In the genomic region with DNA sequence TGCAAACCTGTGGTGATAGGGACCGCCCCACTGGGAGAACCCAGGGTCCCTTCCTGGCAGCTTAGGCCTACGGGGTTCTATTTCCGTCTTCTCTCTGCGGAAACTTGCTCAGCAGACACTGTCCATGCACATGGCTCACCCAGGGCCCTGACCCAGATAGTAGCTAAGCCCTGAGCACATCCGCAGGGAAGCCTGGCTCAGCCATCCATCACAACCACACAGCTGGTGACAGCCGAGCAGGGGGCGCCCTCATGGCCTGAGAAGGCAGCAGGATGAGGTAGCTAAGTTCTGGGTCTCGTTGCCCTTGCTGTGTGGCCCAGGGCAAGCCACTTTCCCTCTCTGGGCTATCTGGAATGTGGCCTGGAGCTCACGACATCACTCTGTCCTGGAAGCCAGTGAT, we compare ENCODE assay signal across 23 cellular contexts. TPM values are rescaled to one million over a fixed set of nuclear protein-coding genes. Genes with fewer than 3 reads are reported as not detected.
DNase-seq lines count a peak whose midpoint lies in the region; ATAC-seq, FAIRE-seq and TF ChIP-seq lines count a peak whose summit lies in the region.
"Had no signal": no experiment of that assay in that cellular context is flagged by ENCODE, and none has a peak within 500 bp of the region (broad histone marks: within the 10 kb centered on the region; RNA-seq: fewer than 3 reads in every experiment).

No MANE protein-coding gene starts in this region.

- no peak overlapping the region for H3K9ac ChIP-seq in H9 (ENCODE audit: extremely low read depth, insufficient read length, low read length)
- H3K9ac ChIP-seq in K562 (ENCODE audit: insufficient read depth in 1 of 2, low read depth in 2 of 2, low read length in 2 of 2): no peak overlapping the region
- H3K9ac ChIP-seq: SK-N-SH had no signal

- H2BK12ac ChIP-seq in H9 (ENCODE audit: insufficient read length, low read depth, low read length): no peak overlapping the region

- POLR2A ChIA-PET in K562 (lab: Yijun Ruan, JAX): no interaction called here

- peak overlapping the region; percentile 96 for H3K27ac ChIP-seq in DOHH2 (ENCODE audit: low read depth, low read length)
- H3K27ac ChIP-seq in H9 (ENCODE audit: insufficient read length, low read depth, low read length): no peak overlapping the region
- H3K27ac ChIP-seq in K562 (ENCODE audit: extremely low read depth, low read depth, low read length): no peak overlapping the region
- H3K27ac ChIP-seq in osteoblast (ENCODE audit: low read depth, low read length): no peak overlapping the region

- H3F3A ChIP-seq in DOHH2 (ENCODE audit: control insufficient read depth, insufficient read depth): peaks cover 24% of the 10 kb centered on the region

- DNase-seq in H9 (no peak), K562 (ENCODE audit: extremely low read depth in 1 of 4, low spot score in 3 of 4) (no peak), osteoblast (ENCODE audit: insufficient read length, low spot score, missing footprints) (peak; percentile 51), lower leg skin (ENCODE audit: low spot score in 2 of 2) (no peak), occipital lobe (lab: John Stamatoyannopoulos, UW) (no peak)
- DNase-seq: BE2C; CD4-positive, alpha-beta memory T cell; DMS53; Kasumi-1; MG63; NCI-H1092; NCI-H1436 treated with DMSO at 0.1 percent for 48 hours; NCI-H2029; NCI-H526 treated with DMSO at 0.1 percent for 48 hours; OCI-M1; SHP77; SK-N-SH; T-cell had no signal

- H3K79me2 ChIP-seq in DOHH2 (ENCODE audit: control insufficient read depth, low read length) (no peaks in the 10 kb centered on the region), H9 (ENCODE audit: insufficient read depth, low read length) (no peaks in the 10 kb centered on the region), K562 (ENCODE audit: control insufficient read depth, insufficient read depth, low read length) (no peaks in the 10 kb centered on the region), osteoblast (ENCODE audit: insufficient read depth, low read length) (no peaks in the 10 kb centered on the region)

- H4K91ac ChIP-seq in H9 (ENCODE audit: insufficient read length, low read depth, low read length): no peak overlapping the region

- no peaks in the 10 kb centered on the region for H3K9me2 ChIP-seq in DOHH2 (replicated peaks; ENCODE audit: control insufficient read depth, low read length)
- H3K9me2 ChIP-seq: SK-N-SH had no signal

- peaks cover 18% of the 10 kb centered on the region for H3K9me3 ChIP-seq in DOHH2 (ENCODE audit: control insufficient read depth, insufficient read depth, low read length)
- H3K9me3 ChIP-seq in H9 (ENCODE audit: control insufficient read depth, low read depth, low read length): no peaks in the 10 kb centered on the region
- no peaks in the 10 kb centered on the region for H3K9me3 ChIP-seq in K562 (replicated peaks; ENCODE audit: control insufficient read depth, insufficient read depth, low read depth, low read length)
- H3K9me3 ChIP-seq in osteoblast (ENCODE audit: low read depth, low read length): peaks cover 2% of the 10 kb centered on the region
- H3K9me3 ChIP-seq: BE2C, MG63, SK-N-SH had no signal

- TF ChIP-seq CTCF in DOHH2 (IDR thresholded peaks at IDR 0.05; ENCODE audit: low read depth, low read length, poor library complexity, severe bottlenecking) (peak; percentile 41), H9 (conservative IDR thresholded peaks at IDR 0.05) (no peak), K562 (IDR thresholded peaks at IDR 0.05 in 2 of 3, conservative IDR thresholded peaks at IDR 0.05 in 1 of 3; ENCODE audit: insufficient read depth in 2 of 3, low read depth in 1 of 3, low read length in 3 of 3) (no peak), osteoblast (IDR thresholded peaks at IDR 0.05; ENCODE audit: extremely low read depth, low read depth, low read length) (no peak), lower leg skin (IDR thresholded peaks at IDR 0.05) (no peak)

- H3K27me3 ChIP-seq in DOHH2 (ENCODE audit: control insufficient read depth, low read length) (no peaks in the 10 kb centered on the region), H9 (ENCODE audit: insufficient read depth, low read length) (no peaks in the 10 kb centered on the region), K562 (ENCODE audit: control insufficient read depth in 2 of 2, insufficient read depth in 2 of 2, low read length in 2 of 2) (no peaks in the 10 kb centered on the region), osteoblast (ENCODE audit: insufficient read depth, low read length) (no peaks in the 10 kb centered on the region)
- H3K27me3 ChIP-seq: BE2C, MG63 had no signal

- peak overlapping the region; percentile 60; the same call in 1 of the 2 replicates for H3K14ac ChIP-seq in H9 (ENCODE audit: insufficient read depth, low read length)

- H2BK120ac ChIP-seq in H9 (ENCODE audit: low read depth, low read length, poor library complexity, severe bottlenecking): no peak overlapping the region

- TF ChIP-seq RAD21 in K562 (CRISPR knock-in tag; conservative IDR thresholded peaks at IDR 0.05 in 1 of 2, IDR thresholded peaks at IDR 0.05 in 1 of 2): no peak

- H3K4me3 ChIP-seq in DOHH2 (ENCODE audit: low read length) (peak overlapping the region; percentile 36), K562 (no peak overlapping the region), osteoblast (ENCODE audit: insufficient read depth, low read length) (no peak overlapping the region), lower leg skin (ENCODE audit: low read depth, poor library complexity, severe bottlenecking) (no peak overlapping the region)
- H3K4me3 ChIP-seq: MG63 had no signal

- H3K23me2 ChIP-seq in H9 (ENCODE audit: insufficient read length, low read depth, low read length, poor library complexity, severe bottlenecking): no peaks in the 10 kb centered on the region

- intact Hi-C loops in K562 (cut with micrococcal nuclease): no loop called here
- intact Hi-C loops in lower leg skin (cut with DNase I; ENCODE audit: low total_unique reads): no loop called here

- ATAC-seq in K562 (no peak), HG02840 (IDR thresholded peaks at IDR 0.05; ENCODE audit: low FRiP score, unreplicated experiment) (no peak)
- ATAC-seq: T-cell had no signal

- H4K8ac ChIP-seq in H9 (replicated peaks; ENCODE audit: insufficient read length, low read depth, low read length): no peak overlapping the region

- CTCF ChIA-PET in K562 (lab: Yijun Ruan, JAX; ENCODE audit: low intra/inter-chr PET ratio): no interaction called here

- in situ Hi-C loops in K562 (cut with MboI): no loop called here

- H4K5ac ChIP-seq in H9 (ENCODE audit: insufficient read length, low read depth, low read length): no peak overlapping the region

- no peak overlapping the region for H2AK5ac ChIP-seq in H9 (ENCODE audit: insufficient read length, low read length)

- H3K4me2 ChIP-seq in DOHH2 (ENCODE audit: low read length) (peak overlapping the region; percentile 45), H9 (ENCODE audit: insufficient read depth, insufficient read length, low read length) (no peak overlapping the region), K562 (ENCODE audit: insufficient read depth, low read length) (no peak overlapping the region), osteoblast (ENCODE audit: insufficient read depth, low read length) (no peak overlapping the region)
- H3K4me2 ChIP-seq: SK-N-SH had no signal

- H3K27me3 Mint-ChIP-seq in H9 (ENCODE audit: low read depth): peaks cover 38% of the 10 kb centered on the region

- H3K4me1 ChIP-seq in DOHH2 (ENCODE audit: control insufficient read depth, low read length) (peaks cover 64% of the 10 kb centered on the region), H9 (ENCODE audit: insufficient read depth, low read length) (no peaks in the 10 kb centered on the region), K562 (replicated peaks in 1 of 2; ENCODE audit: control insufficient read depth in 2 of 2, insufficient read depth in 2 of 2, low read length in 2 of 2) (no peaks in the 10 kb centered on the region), osteoblast (ENCODE audit: insufficient read depth, low read length) (no peaks in the 10 kb centered on the region)
- H3K4me1 ChIP-seq: BE2C had no signal

- no peak overlapping the region for H3K23ac ChIP-seq in H9 (ENCODE audit: insufficient read length, low read depth, low read length)

- no peak overlapping the region for H3K18ac ChIP-seq in H9 (ENCODE audit: insufficient read length, low read depth, low read length)

- H3K79me1 ChIP-seq in H9 (ENCODE audit: insufficient read depth, low read depth, low read length, poor library complexity, severe bottlenecking): no peaks in the 10 kb centered on the region

- H3K36me3 Mint-ChIP-seq in H9 (ENCODE audit: insufficient read depth in 1 of 3, low read depth in 3 of 3): peaks cover 0 to 7% (median 4%) of the 10 kb centered on the region in 3 experiments; a peak in 3 of 7 replicates
- H3K36me3 Mint-ChIP-seq: CD4-positive, alpha-beta memory T cell; T-cell had no signal

- no peak overlapping the region for H3K27ac Mint-ChIP-seq in H9
- H3K27ac Mint-ChIP-seq: CD4-positive, alpha-beta memory T cell; T-cell had no signal

- no peak overlapping the region for H2BK20ac ChIP-seq in H9 (ENCODE audit: low read depth, low read length, poor library complexity, severe bottlenecking)

- no peak overlapping the region for H3K4me3 Mint-ChIP-seq in H9
- H3K4me3 Mint-ChIP-seq: CD4-positive, alpha-beta memory T cell; T-cell had no signal

- no peak for TF ChIP-seq EP300 in K562 (IDR thresholded peaks at IDR 0.05; ENCODE audit: low read length)

- no peak for TF ChIP-seq POLR2A in K562 (conservative IDR thresholded peaks at IDR 0.05)
- no peak for TF ChIP-seq POLR2A in lower leg skin (IDR thresholded peaks at IDR 0.05)

- H2AFZ ChIP-seq in H9 (ENCODE audit: low read length) (no peak overlapping the region), K562 (ENCODE audit: low read depth, low read length) (no peak overlapping the region), osteoblast (ENCODE audit: low read length) (no peak overlapping the region)

- BruUV-seq in K562 (replicated peaks; lab: Mats Ljungman, UMichigan): no TSS peak

- peaks cover 8 to 12% of the 10 kb centered on the region in 2 experiments; a peak in 4 of 5 replicates for H3K9me3 Mint-ChIP-seq in H9

- H2BK5ac ChIP-seq in H9 (ENCODE audit: insufficient read length, low read length): no peak overlapping the region

- H2BK15ac ChIP-seq in H9 (ENCODE audit: low read depth, low read length): no peak overlapping the region

- no peak for FAIRE-seq in K562 (lab: Jason Lieb, UNC)
- FAIRE-seq: A204.1, H1 had no signal

- no peak overlapping the region for H3K4ac ChIP-seq in H9 (ENCODE audit: low read depth, low read length)

- no peak overlapping the region for H3K56ac ChIP-seq in H9 (ENCODE audit: insufficient read length, low read depth, low read length)

- H3K36me3 ChIP-seq in DOHH2 (ENCODE audit: control insufficient read depth, low read length): no peaks in the 10 kb centered on the region
- no peaks in the 10 kb centered on the region for H3K36me3 ChIP-seq in K562 (ENCODE audit: control insufficient read depth, insufficient read depth, low read length)
- no peaks in the 10 kb centered on the region for H3K36me3 ChIP-seq in osteoblast (ENCODE audit: insufficient read depth, low read length)
- H3K36me3 ChIP-seq: BE2C, MG63 had no signal

- no peaks in the 10 kb centered on the region for H3K9me1 ChIP-seq in K562 (ENCODE audit: control insufficient read depth, insufficient read depth, low read length)

- peaks cover 0 to 7% of the 10 kb centered on the region in 2 experiments; a peak in 2 of 4 replicates for H3K4me1 Mint-ChIP-seq in H9
- H3K4me1 Mint-ChIP-seq: CD4-positive, alpha-beta memory T cell; T-cell had no signal

- WGBS in H9 (ENCODE audit: extremely low coverage, insufficient read length, low lambda C conversion rate): no CpG with 5 or more reads among the region's 9 CpGs
- WGBS in K562 (ENCODE audit: insufficient coverage, low coverage, missing lambda C conversion rate): 0% methylated on average over 9 of the region's 9 CpGs
- 66 to 74% methylated on average over 9 of the region's 9 CpGs for WGBS in lower leg skin, 2 donors

- H3T11ph ChIP-seq in H9 (ENCODE audit: low read length): no peak overlapping the region

- H4K20me1 ChIP-seq in DOHH2 (ENCODE audit: control insufficient read depth, insufficient read depth, low read depth, low read length) (no peaks in the 10 kb centered on the region), H9 (ENCODE audit: control insufficient read depth, insufficient read depth, insufficient read length) (no peaks in the 10 kb centered on the region), K562 (replicated peaks; ENCODE audit: control insufficient read depth, insufficient read depth, low read length) (no peaks in the 10 kb centered on the region), osteoblast (ENCODE audit: insufficient read depth, low read length) (no peaks in the 10 kb centered on the region)

RNA-seq across cellular contexts. Expression of a gene that starts 23.3 kb away (rescaled TPM):
- 8.1 and 8.4 TPM in 2 replicates for total RNA-seq in H9 (2021)
- total RNA-seq in K562 (2011; cell fraction: chromatin; rRNA removed; ENCODE audit: low replicate concordance): not detected in 2 replicates
- not detected in 2 replicates for total RNA-seq in K562 (2011; cell fraction: nucleolus; rRNA removed)
- not detected in 2 replicates for total RNA-seq in K562 (2011; cell fraction: nucleoplasm; rRNA removed)
- not detected in 2 replicates for total RNA-seq in K562 (2014; rRNA removed)
- total RNA-seq in K562 (2014; rRNA removed; fragmentation: Illumina TruSeq; extraction: Trizol): not detected in 2 replicates
- total RNA-seq in K562 (2015; rRNA removed; fragmentation: Illumina TruSeq; extraction: Trizol): not detected in 2 replicates
- 0.07 TPM in 1 of 2 replicates, not detected in the other for total RNA-seq in K562 (2021)
- polyA plus RNA-seq in K562 (2011; rRNA removed): not detected in 2 replicates
- polyA plus RNA-seq in K562 (2011; cell fraction: cytosol; rRNA removed): not detected in 2 replicates
- not detected in 2 replicates for polyA plus RNA-seq in K562 (2011; cell fraction: nucleus; rRNA removed)
- not detected in 2 replicates for polyA plus RNA-seq in K562 (2012)
- not detected in 2 replicates for polyA plus RNA-seq in K562 (2014; fragmentation: Illumina TruSeq; extraction: Trizol)
- polyA plus RNA-seq in K562 (2014; fragmentation: Nextera tagmentation; extraction: Ambion mirVana): not detected
- not detected in 2 replicates for polyA plus RNA-seq in K562 (2014; rRNA removed)
- polyA minus RNA-seq in K562 (2011; rRNA and poly(A)+ RNA removed): not detected in 2 replicates
- polyA minus RNA-seq in K562 (2011; cell fraction: cytosol; rRNA and poly(A)+ RNA removed): not detected in 2 replicates
- not detected in 2 replicates for polyA minus RNA-seq in K562 (2011; cell fraction: nucleus; rRNA and poly(A)+ RNA removed)
- 1.1 and 2.4 TPM in 2 replicates for total RNA-seq in osteoblast
- total RNA-seq in lower leg skin: 10 to 100 TPM in 2 of 4 donors, 1 to 10 TPM in 2; 4.2 to 17.6 (median 10.2) TPM
- 5.8 TPM for total RNA-seq in occipital lobe
- total RNA-seq: CD4-positive, alpha-beta memory T cell; HT-29 had no signal
- polyA plus RNA-seq: CD4-positive, alpha-beta memory T cell had no signal
